In the genomic region with DNA sequence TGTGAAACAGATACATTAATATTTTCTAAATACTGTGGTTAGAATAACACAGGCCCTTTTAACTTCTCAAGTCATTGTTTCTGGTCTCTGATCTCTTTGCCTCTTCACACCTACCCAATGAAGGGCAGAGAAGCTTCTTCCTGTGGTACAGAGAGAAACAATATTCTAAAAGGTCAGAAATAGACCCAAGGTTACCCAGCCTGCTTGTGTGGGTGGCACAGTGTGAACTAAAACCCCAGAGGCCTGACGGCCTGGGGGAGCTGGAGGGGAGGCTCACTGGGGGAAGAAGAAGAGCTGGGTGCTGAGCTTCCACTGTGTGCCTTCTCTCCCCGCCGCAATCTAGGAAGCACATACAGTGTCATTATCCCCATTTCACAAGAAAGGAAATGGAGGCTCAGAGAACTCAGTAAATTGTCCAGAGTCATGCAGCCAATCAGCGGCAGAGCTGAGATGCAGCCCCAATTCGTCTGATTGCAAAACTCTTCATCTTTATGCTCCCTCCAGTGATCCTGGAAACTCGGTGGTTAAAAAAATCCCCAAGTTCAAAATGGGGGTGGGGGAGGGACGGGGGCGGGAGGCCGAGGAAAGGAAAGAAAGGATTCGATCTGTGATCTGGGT, we compare ENCODE assay signal across 8 cellular contexts.
DNase-seq lines count a peak whose midpoint lies in the region; ATAC-seq and TF ChIP-seq lines count a peak whose summit lies in the region.

No MANE protein-coding gene starts in this region.

- CTCF ChIA-PET in Calu3 (lab: Charles Lee): no interaction called here

- H3K36me3 Mint-ChIP-seq in brain: no peaks in the 10 kb centered on the region
- no peaks in the 10 kb centered on the region for H3K36me3 Mint-ChIP-seq in Calu3 (ENCODE audit: insufficient read depth, unreplicated experiment)

- ATAC-seq in HG03045 (IDR thresholded peaks at IDR 0.05; ENCODE audit: unreplicated experiment): peak; percentile 60
- ATAC-seq in stimulated activated naive CD8-positive, alpha-beta T cell treated with anti-CD3 and anti-CD28 coated beads, Interleukin-15, amount 100 ng/mL, for 72 hours: peak; percentile 94

- H3K4me3 Mint-ChIP-seq in brain (peak overlapping the region; percentile 65 to 84 (median 80)), Calu3 (ENCODE audit: low read depth, unreplicated experiment) (no peak overlapping the region)
- peak overlapping the region; percentile 40 to 76 for H3K4me3 Mint-ChIP-seq in stimulated activated naive CD8-positive, alpha-beta T cell treated with anti-CD3 and anti-CD28 coated beads, Interleukin-15, amount 100 ng/mL, for 72 hours

- H3K27ac Mint-ChIP-seq in brain (peak overlapping the region; percentile 78 to 98 (median 91)), Calu3 (ENCODE audit: unreplicated experiment) (no peak overlapping the region)
- H3K27ac Mint-ChIP-seq in stimulated activated naive CD8-positive, alpha-beta T cell treated with anti-CD3 and anti-CD28 coated beads, Interleukin-15, amount 100 ng/mL, for 72 hours: peak overlapping the region; percentile 43 to 87

- no TSS peak for BruUV-seq in Calu3 (replicated peaks; lab: Mats Ljungman, UMichigan)

- TF ChIP-seq CTCF in brain (conservative IDR thresholded peaks at IDR 0.05) (no peak), Calu3 (IDR thresholded peaks at IDR 0.05; ENCODE audit: unreplicated experiment) (no peak)

- H3K4me1 Mint-ChIP-seq in brain (peaks cover 86% of the 10 kb centered on the region), Calu3 (ENCODE audit: low read depth, unreplicated experiment) (peaks cover 17% of the 10 kb centered on the region)
- peaks cover 82% of the 10 kb centered on the region for H3K4me1 Mint-ChIP-seq in stimulated activated naive CD8-positive, alpha-beta T cell treated with anti-CD3 and anti-CD28 coated beads, Interleukin-15, amount 100 ng/mL, for 72 hours

- peaks cover 7% of the 10 kb centered on the region for H3K27me3 Mint-ChIP-seq in brain
- peaks cover 9% of the 10 kb centered on the region for H3K27me3 Mint-ChIP-seq in stimulated activated naive CD8-positive, alpha-beta T cell treated with anti-CD3 and anti-CD28 coated beads, Interleukin-15, amount 100 ng/mL, for 72 hours
- no peaks in the 10 kb centered on the region for H3K27me3 Mint-ChIP-seq in Calu3 (ENCODE audit: unreplicated experiment)

- no peaks in the 10 kb centered on the region for H3K9me3 Mint-ChIP-seq in brain
- no peaks in the 10 kb centered on the region for H3K9me3 Mint-ChIP-seq in stimulated activated naive CD8-positive, alpha-beta T cell treated with anti-CD3 and anti-CD28 coated beads, Interleukin-15, amount 100 ng/mL, for 72 hours
- no peaks in the 10 kb centered on the region for H3K9me3 Mint-ChIP-seq in Calu3 (ENCODE audit: low read depth, unreplicated experiment)

- intact Hi-C loops in Calu3 (cut with micrococcal nuclease; ENCODE audit: unreplicated experiment): no loop called here

- DNase-seq in activated CD8-positive, alpha-beta memory T cell treated with anti-CD3 and anti-CD28 coated beads, Interleukin-2, amount 50 U/mL, for 4 hours: peak; percentile 41
- DNase-seq in activated CD8-positive, alpha-beta memory T cell treated with anti-CD3 and anti-CD28 coated beads for 24 hours: no peak
- peak; percentile 55 to 59 for DNase-seq in stimulated activated naive CD8-positive, alpha-beta T cell treated with anti-CD3 and anti-CD28 coated beads, Interleukin-15, amount 100 ng/mL, for 72 hours
- DNase-seq in NCI-H2107 (lab: John Stamatoyannopoulos, UW) (no peak), Calu3 (no peak), NCI-H1694 treated with DMSO at 0.1 percent for 48 hours (lab: John Stamatoyannopoulos, UW) (no peak)

Comparison
In these comparisons a context has a peak if more than half of its experiments do, and no peak if none do; other contexts are left out.
1. DNase-seq: peak in activated CD8-positive, alpha-beta memory T cell treated with anti-CD3 and anti-CD28 coated beads, Interleukin-2, amount 50 U/mL, for 4 hours (single experiment) and stimulated activated naive CD8-positive, alpha-beta T cell treated with anti-CD3 and anti-CD28 coated beads, Interleukin-15, amount 100 ng/mL, for 72 hours (2 of 2); none in activated CD8-positive, alpha-beta memory T cell treated with anti-CD3 and anti-CD28 coated beads for 24 hours (single experiment), NCI-H2107 (single experiment), Calu3 (single experiment) and NCI-H1694 treated with DMSO at 0.1 percent for 48 hours (single experiment).